In the genomic region with DNA sequence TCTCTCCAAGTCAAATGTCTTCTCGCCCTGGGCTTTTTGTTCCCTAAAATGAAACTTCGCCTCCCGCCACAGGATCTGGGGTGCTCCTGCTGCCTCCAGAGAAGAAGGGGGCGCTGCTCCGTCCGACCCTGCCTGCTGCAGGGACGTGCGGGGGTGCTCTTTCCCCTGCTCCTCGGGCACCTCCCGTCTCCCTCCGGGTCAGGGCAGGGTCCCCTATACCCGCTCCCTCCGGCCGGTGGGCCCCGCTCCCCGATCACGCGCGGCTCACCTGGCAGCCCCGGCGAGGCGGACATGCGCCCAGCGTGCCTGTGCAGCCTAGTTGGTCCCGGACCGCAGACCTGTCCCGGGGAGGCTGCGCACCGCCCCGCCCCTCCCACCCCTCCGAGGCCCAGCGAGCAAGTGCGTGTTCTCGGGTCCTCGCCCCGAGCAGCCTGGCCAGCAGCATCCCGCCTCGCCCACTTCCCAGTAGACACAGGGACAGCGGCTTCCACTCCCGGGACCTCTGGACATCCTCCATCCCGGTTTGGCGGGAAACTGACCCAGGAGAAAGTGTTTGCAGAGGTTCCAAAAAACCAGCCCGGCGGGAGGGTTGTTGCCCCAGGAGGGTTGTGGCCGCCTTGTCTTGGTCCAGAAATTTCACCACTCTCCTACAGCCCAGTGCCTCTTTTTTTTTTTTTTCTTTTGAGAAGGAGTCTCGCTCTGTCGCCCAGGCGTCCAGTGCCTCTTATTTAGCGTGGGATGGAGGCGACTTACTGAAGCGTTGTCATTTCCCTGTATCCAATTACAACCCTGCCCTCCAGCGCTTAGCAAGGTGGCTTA, we compare ENCODE assay signal across 8 cellular contexts. TPM values are rescaled to one million over a fixed set of nuclear protein-coding genes. Genes with fewer than 3 reads are reported as not detected.
A peak's percentile ranks its signal among the peaks of the same experiment; 100 is the strongest.
DNase-seq lines count a peak whose midpoint lies in the region; ATAC-seq and TF ChIP-seq lines count a peak whose summit lies in the region.
"Had no signal": no experiment of that assay in that cellular context is flagged by ENCODE, and none has a peak within 500 bp of the region (broad histone marks: within the 10 kb centered on the region; RNA-seq: fewer than 3 reads in every experiment).

OXGR1 (minus strand) TSS at position 447 of the 819 bp plus-strand sequence. CDS start 6,717 bp downstream, outside the sequence.

- intact Hi-C loops in left lung (cut with DNase I) (no loop called here), testis (cut with DNase I; ENCODE audit: low total_unique reads) (no loop called here)

- ATAC-seq in HG02610 (IDR thresholded peaks at IDR 0.05; ENCODE audit: unreplicated experiment) (peak; percentile 47), left lung (peak; percentile 33), GM18505 (IDR thresholded peaks at IDR 0.05; ENCODE audit: unreplicated experiment) (no peak)

- no peak within 1 kb of the TSS for H3K27ac ChIP-seq in left lung
- no peak within 1 kb of the TSS for H3K27ac ChIP-seq in testis

- no peaks in the 10 kb centered on the region for H3K36me3 ChIP-seq in left lung
- no peaks in the 10 kb centered on the region for H3K36me3 ChIP-seq in testis (ENCODE audit: low read depth, missing control alignments)

- 1 to 2% methylated on average over 30 to 48 of the region's 52 CpGs for WGBS in testis, 2 donors

- TF ChIP-seq POLR2A in testis (IDR thresholded peaks at IDR 0.05), result no peak
- TF ChIP-seq POLR2A in GM18505 (IDR thresholded peaks at IDR 0.05; ENCODE audit: borderline replicate concordance, extremely low read depth, insufficient read depth, insufficient read length), result no peak

- H3K4me3 ChIP-seq in cardiac fibroblast (replicated peaks in 1 of 2; ENCODE audit: low read depth in 2 of 2, low read length in 2 of 2) (peak within 1 kb of the TSS; percentile 41 to 49), left lung (peak within 1 kb of the TSS; percentile 23 to 39), testis (peak within 1 kb of the TSS; percentile 40 to 42)

- DNase-seq in cardiac fibroblast (ENCODE audit: low read depth in 2 of 2) (no peak), left lung (peak in 1 of 2 donors; percentile 80), testis (no peak), NCI-H82 treated with DMSO at 0.1 percent for 48 hours (lab: John Stamatoyannopoulos, UW; ENCODE audit: unreplicated experiment) (no peak), T-helper 1 cell (no peak)

- peaks cover 31 to 41% of the 10 kb centered on the region in 2 donors for H3K27me3 ChIP-seq in left lung
- no peaks in the 10 kb centered on the region for H3K27me3 ChIP-seq in testis

- TF ChIP-seq CTCF in cardiac fibroblast (IDR thresholded peaks at IDR 0.05; ENCODE audit: low read depth, low read length), result no peak
- no peak for TF ChIP-seq CTCF in left lung (IDR thresholded peaks at IDR 0.05)
- TF ChIP-seq CTCF in testis (IDR thresholded peaks at IDR 0.05), result no peak

- H3K9me3 ChIP-seq in left lung, result no peaks in the 10 kb centered on the region
- H3K9me3 ChIP-seq in testis, result no peaks in the 10 kb centered on the region

- H3K4me1 ChIP-seq in left lung, result peaks cover 0 to 12% of the 10 kb centered on the region in 2 donors
- peaks cover 7% of the 10 kb centered on the region for H3K4me1 ChIP-seq in testis

RNA-seq across cellular contexts. Expression of gene OXGR1, which starts in this region (rescaled TPM):
- total RNA-seq in left lung, result under 1 TPM; 0.23 to 0.68 TPM
- total RNA-seq in testis, result under 1 TPM in 1 of 2 donors, not detected in 1; 0.43 TPM
- polyA plus RNA-seq in testis (ENCODE audit: insufficient read depth, low read depth, low replicate concordance), result 0.13 TPM
- total RNA-seq: epithelial cell of proximal tubule had no signal

Comparison
In these comparisons a context has a peak if more than half of its experiments do, and no peak if none do; other contexts are left out.
1. Peak in ATAC-seq and H3K4me3 ChIP-seq in left lung; RNA of the gene not detected or under 1 TPM.